1 cellular context compared by ENCODE assay signal in the genomic region with DNA sequence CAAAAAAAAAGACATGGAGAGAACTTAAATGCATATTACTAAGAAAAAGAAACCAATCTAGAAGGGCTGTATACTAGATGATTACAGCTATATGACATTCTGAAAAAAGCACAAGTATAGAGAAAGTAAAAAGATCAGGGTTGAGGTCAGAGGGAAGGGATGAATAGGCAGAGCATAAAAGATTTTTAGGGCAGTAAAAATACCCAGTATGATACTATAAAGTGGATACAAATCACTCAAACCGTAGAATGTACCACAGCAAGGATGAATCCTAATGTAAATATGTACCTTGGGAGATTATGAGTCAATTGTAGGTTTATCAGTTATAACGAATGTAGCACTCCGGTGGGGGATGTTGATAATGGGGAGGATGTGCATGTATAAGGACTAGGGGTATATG.
TF ChIP-seq lines count a peak whose summit lies in the region.

No MANE protein-coding gene starts in this region.

TF ChIP-seq in A549, 52 proteins besides CTCF, POLR2A, EP300 and RAD21 (continued from another document):
- TF ChIP-seq CHD4 (IDR thresholded peaks at IDR 0.05; ENCODE audit: borderline replicate concordance): no peak
